In the genomic region with DNA sequence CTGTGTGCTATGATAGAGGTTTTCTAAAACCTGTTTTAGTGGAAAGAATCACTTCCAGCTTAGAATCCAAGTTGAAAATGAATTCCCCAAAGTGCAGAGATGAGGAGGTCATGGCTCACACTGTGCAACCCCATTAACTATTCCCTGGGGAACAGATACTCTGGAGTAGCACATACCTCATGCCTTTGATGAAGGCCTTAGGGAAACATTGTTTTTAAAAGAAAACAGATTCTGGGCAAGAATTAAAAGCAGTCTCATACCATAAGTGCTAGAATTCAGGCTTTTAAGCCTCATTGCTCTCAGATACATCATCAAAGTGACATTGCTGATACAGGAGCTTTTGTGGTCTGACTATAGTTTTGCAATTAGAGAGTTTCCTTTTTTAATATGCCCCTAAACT, we compare ENCODE assay signal across 20 cellular contexts.
"Had no signal": no experiment of that assay in that cellular context is flagged by ENCODE, and none has a peak within 500 bp of the region (broad histone marks: within the 10 kb centered on the region; RNA-seq: fewer than 3 reads in every experiment).

No MANE protein-coding gene starts in this region.

- H3K4me3 ChIP-seq: cardiac muscle cell, dorsolateral prefrontal cortex, left lung, skin epidermis, testis, upper lobe of left lung had no signal

- H3K36me3 ChIP-seq: cardiac muscle cell, left lung, upper lobe of left lung had no signal

- H3K36me3 Mint-ChIP-seq: activated CD4-positive, alpha-beta memory T cell treated with anti-CD3 and anti-CD28 coated beads for 36 hours had no signal

- H3K4me3 Mint-ChIP-seq: activated B cell treated with CpG ODN at 0.5 μM for 24 hours; activated CD4-positive, alpha-beta memory T cell treated with anti-CD3 and anti-CD28 coated beads for 36 hours; activated T-helper 17 cell treated with anti-CD3 and anti-CD28 coated beads, Interleukin-2, amount 50 U/mL, for 72 hours; endodermal cell; nephron progenitor cell; T-helper 1 cell treated with Interleukin-12 subunit alpha and Interleukin-12 subunit beta and Interleukin-4 antibody, amounts not matched to agents 30 μg/mL and 1 μg/mL, for 36 hours had no signal

- H3K4me1 ChIP-seq: left lung, testis, upper lobe of left lung had no signal

- ATAC-seq: activated T-helper 17 cell treated with anti-CD3 and anti-CD28 coated beads, Interleukin-2, amount 50 U/mL, for 72 hours; left lung had no signal

- H3K9me3 Mint-ChIP-seq: activated B cell treated with CpG ODN at 0.5 μM for 24 hours; activated CD4-positive, alpha-beta memory T cell treated with anti-CD3 and anti-CD28 coated beads for 36 hours; activated T-helper 17 cell treated with anti-CD3 and anti-CD28 coated beads, Interleukin-2, amount 50 U/mL, for 72 hours; endodermal cell; nephron progenitor cell; T-helper 1 cell treated with Interleukin-12 subunit alpha and Interleukin-12 subunit beta and Interleukin-4 antibody, amounts not matched to agents 30 μg/mL and 1 μg/mL, for 36 hours had no signal

- H3K9me3 ChIP-seq: left lung, testis, upper lobe of left lung had no signal

- H3K27me3 Mint-ChIP-seq: activated B cell treated with CpG ODN at 0.5 μM for 24 hours; activated CD4-positive, alpha-beta memory T cell treated with anti-CD3 and anti-CD28 coated beads for 36 hours; activated T-helper 17 cell treated with anti-CD3 and anti-CD28 coated beads, Interleukin-2, amount 50 U/mL, for 72 hours had no signal

- H3K27ac Mint-ChIP-seq: activated B cell treated with CpG ODN at 0.5 μM for 24 hours; activated CD4-positive, alpha-beta memory T cell treated with anti-CD3 and anti-CD28 coated beads for 36 hours; activated T-helper 17 cell treated with anti-CD3 and anti-CD28 coated beads, Interleukin-2, amount 50 U/mL, for 72 hours; endodermal cell; nephron progenitor cell; T-helper 1 cell treated with Interleukin-12 subunit alpha and Interleukin-12 subunit beta and Interleukin-4 antibody, amounts not matched to agents 30 μg/mL and 1 μg/mL, for 36 hours had no signal

- DNase-seq: activated B cell treated with CpG ODN at 0.5 μM for 24 hours; activated CD4-positive, alpha-beta memory T cell treated with anti-CD3 and anti-CD28 coated beads for 36 hours; activated CD4-positive, alpha-beta T cell treated with anti-CD3 and anti-CD28 coated beads for 4 hours; activated naive CD4-positive, alpha-beta T cell; aorta; dorsolateral prefrontal cortex; endodermal cell; head of caudate nucleus; left lung; nephron progenitor cell; nucleus accumbens; posterior cingulate gyrus; stimulated activated CD4-positive, alpha-beta T cell treated with anti-CD3 and anti-CD28 coated beads, Interleukin-15, amount 100 ng/mL, for 24 hours; stimulated activated CD4-positive, alpha-beta T cell treated with anti-CD3 and anti-CD28 coated beads, Interleukin-2, amount 100 ng/mL, for 48 hours; testis; upper lobe of left lung had no signal

- H3K27me3 ChIP-seq: cardiac muscle cell, dorsolateral prefrontal cortex, left lung, testis, upper lobe of left lung had no signal

- H3K4me1 Mint-ChIP-seq: activated B cell treated with CpG ODN at 0.5 μM for 24 hours; activated T-helper 17 cell treated with anti-CD3 and anti-CD28 coated beads, Interleukin-2, amount 50 U/mL, for 72 hours; endodermal cell had no signal
